ENCODE assay signal across 10 cellular contexts in genomic region chr13:97659602-97660001, GRCh38.
DNase-seq lines count a peak whose midpoint lies in the region; ATAC-seq and TF ChIP-seq lines count a peak whose summit lies in the region.
"Had no signal": no experiment of that assay in that cellular context is flagged by ENCODE, and none has a peak within 500 bp of the region (broad histone marks: within the 10 kb centered on the region; RNA-seq: fewer than 3 reads in every experiment).

No MANE protein-coding gene starts in this region.

- peaks cover under 1% of the 10 kb centered on the region for H3K27me3 Mint-ChIP-seq in endothelial cell (ENCODE audit: unreplicated experiment)

- no peaks in the 10 kb centered on the region for H3K9me3 Mint-ChIP-seq in endothelial cell (ENCODE audit: unreplicated experiment)
- H3K9me3 Mint-ChIP-seq: T-cell had no signal

- no peak overlapping the region for H2BK120ac ChIP-seq in neuronal stem cell (ENCODE audit: low read depth, low read length)

- H2AFZ ChIP-seq in Loucy (ENCODE audit: low read length) (no peak overlapping the region), neuronal stem cell (ENCODE audit: low read length) (no peak overlapping the region)

- no peak overlapping the region for H3K23ac ChIP-seq in neuronal stem cell (ENCODE audit: low read depth, low read length, poor library complexity)

- no peak overlapping the region for H4K91ac ChIP-seq in neuronal stem cell (ENCODE audit: low read depth, low read length, poor library complexity)

- H3K27ac ChIP-seq in neuronal stem cell (replicated peaks; ENCODE audit: low read length) = no peak overlapping the region
- H3K27ac ChIP-seq: body of pancreas had no signal

- H3K9ac ChIP-seq in Loucy (ENCODE audit: low read depth, low read length, poor library complexity, severe bottlenecking) = no peak overlapping the region
- H3K9ac ChIP-seq in neuronal stem cell (ENCODE audit: low read depth, low read length, poor library complexity) = no peak overlapping the region

- H3K9me2 ChIP-seq in Loucy (replicated peaks; ENCODE audit: low read depth, low read length) = no peaks in the 10 kb centered on the region

- no peak overlapping the region for H2BK12ac ChIP-seq in neuronal stem cell (ENCODE audit: low read length)

- no peak overlapping the region for H2BK5ac ChIP-seq in neuronal stem cell (ENCODE audit: low read length)

- no CpG with 5 or more reads among the region's 4 CpGs for WGBS in neuronal stem cell (ENCODE audit: extremely low coverage in 2 of 2, insufficient read length in 2 of 2, insufficient replicate concordance in 1 of 2), 2 donors

- no peak overlapping the region for H3K18ac ChIP-seq in neuronal stem cell (ENCODE audit: low read length)

- H3K36me3 ChIP-seq in GM06990 (ENCODE audit: control insufficient read depth, insufficient read depth, low read length) = no peaks in the 10 kb centered on the region
- H3K36me3 ChIP-seq in Loucy (ENCODE audit: insufficient read depth, low read length) = no peaks in the 10 kb centered on the region
- no peaks in the 10 kb centered on the region for H3K36me3 ChIP-seq in neuronal stem cell (replicated peaks in 1 of 2; ENCODE audit: control insufficient read depth in 2 of 2, insufficient read depth in 2 of 2, low read length in 2 of 2)

- H3K36me3 Mint-ChIP-seq in endothelial cell (ENCODE audit: low read depth, unreplicated experiment) = no peaks in the 10 kb centered on the region
- H3K36me3 Mint-ChIP-seq: T-cell had no signal

- DNase-seq in GM06990 (ENCODE audit: extremely low read depth, insufficient read length) (no peak), endothelial cell (ENCODE audit: low spot score) (peak; percentile 46), neuronal stem cell (ENCODE audit: low spot score) (peak; percentile 23), NCI-H2081 treated with DMSO at 0.1 percent for 48 hours (lab: John Stamatoyannopoulos, UW) (no peak)
- DNase-seq in stimulated activated CD4-positive, alpha-beta T cell treated with anti-CD3 and anti-CD28 coated beads, Interleukin-12 subunit alpha, Interleukin-12 subunit beta, amount 100 ng/mL, for 4 hours = no peak

- H3K79me1 ChIP-seq in neuronal stem cell (ENCODE audit: low read depth, low read length) = no peaks in the 10 kb centered on the region

- no peaks in the 10 kb centered on the region for H3K4me1 ChIP-seq in Loucy (ENCODE audit: insufficient read depth, low read length, poor library complexity, severe bottlenecking)
- H3K4me1 ChIP-seq in neuronal stem cell (ENCODE audit: control insufficient read depth in 2 of 2, insufficient read depth in 1 of 2, low read depth in 1 of 2, low read length in 2 of 2) = no peaks in the 10 kb centered on the region
- H3K4me1 ChIP-seq: body of pancreas had no signal

- no peak overlapping the region for H3K4me2 ChIP-seq in Loucy (ENCODE audit: low read depth, low read length, poor library complexity, severe bottlenecking)
- no peak overlapping the region for H3K4me2 ChIP-seq in neuronal stem cell (ENCODE audit: insufficient read depth, low read length, poor library complexity, severe bottlenecking)

- H3K9me3 ChIP-seq in Loucy (ENCODE audit: insufficient read depth, low read depth, low read length) (no peaks in the 10 kb centered on the region), neuronal stem cell (replicated peaks in 1 of 2; ENCODE audit: control insufficient read depth in 2 of 2, insufficient read depth in 1 of 2, low read depth in 1 of 2, low read length in 2 of 2) (no peaks in the 10 kb centered on the region)
- H3K9me3 ChIP-seq: body of pancreas had no signal

- TF ChIP-seq CTCF in GM06990 (IDR thresholded peaks at IDR 0.05; ENCODE audit: insufficient read depth, low read length, poor library complexity, severe bottlenecking) (peak; percentile 35), Loucy (conservative IDR thresholded peaks at IDR 0.05; ENCODE audit: low read length) (peak; percentile 33), endothelial cell (IDR thresholded peaks at IDR 0.05; ENCODE audit: unreplicated experiment) (no peak)

- peak overlapping the region; percentile 72 for H3K27ac Mint-ChIP-seq in endothelial cell (ENCODE audit: unreplicated experiment)
- H3K27ac Mint-ChIP-seq: T-cell had no signal

- no peak overlapping the region for H3K4ac ChIP-seq in neuronal stem cell (ENCODE audit: low read length)

- no peaks in the 10 kb centered on the region for H3K79me2 ChIP-seq in Loucy (ENCODE audit: insufficient read depth, low read length)

- H3K14ac ChIP-seq in neuronal stem cell (ENCODE audit: low read length) = no peak overlapping the region

- no peak overlapping the region for H2BK15ac ChIP-seq in neuronal stem cell (ENCODE audit: low read length)

- no peaks in the 10 kb centered on the region for H3F3A ChIP-seq in Loucy (ENCODE audit: low read depth)

- no peak overlapping the region for H3K4me3 ChIP-seq in GM06990 (replicated peaks; ENCODE audit: low read depth, low read length)
- H3K4me3 ChIP-seq in Loucy (ENCODE audit: low read length, poor library complexity, severe bottlenecking) = no peak overlapping the region
- H3K4me3 ChIP-seq in neuronal stem cell (ENCODE audit: low read length in 2 of 2) = no peak overlapping the region
- H3K4me3 ChIP-seq: body of pancreas had no signal

- H3K4me1 Mint-ChIP-seq in endothelial cell (ENCODE audit: unreplicated experiment) = peaks cover 49% of the 10 kb centered on the region
- H3K4me1 Mint-ChIP-seq: T-cell had no signal

- no peaks in the 10 kb centered on the region for H4K20me1 ChIP-seq in Loucy (ENCODE audit: insufficient read depth, low read length, poor library complexity, severe bottlenecking)

- H3K27me3 ChIP-seq in GM06990 (replicated peaks; ENCODE audit: control insufficient read depth, insufficient read depth, low read length) (no peaks in the 10 kb centered on the region), Loucy (ENCODE audit: insufficient read depth, low read length, poor library complexity, severe bottlenecking) (no peaks in the 10 kb centered on the region), neuronal stem cell (ENCODE audit: control insufficient read depth in 3 of 3, insufficient read depth in 3 of 3, low read depth in 1 of 3, low read length in 3 of 3) (no peaks in the 10 kb centered on the region)
- H3K27me3 ChIP-seq: body of pancreas had no signal

- ATAC-seq in GM18520 (IDR thresholded peaks at IDR 0.05; ENCODE audit: unreplicated experiment) = no peak
- no peak for ATAC-seq in GM21515 (IDR thresholded peaks at IDR 0.05; ENCODE audit: unreplicated experiment)
- ATAC-seq: body of pancreas, T-cell had no signal

- no peak overlapping the region for H2AK5ac ChIP-seq in neuronal stem cell (ENCODE audit: low read depth, low read length)

- H4K8ac ChIP-seq in neuronal stem cell (ENCODE audit: low read depth, low read length) = no peak overlapping the region

- no peak overlapping the region for H3K4me3 Mint-ChIP-seq in endothelial cell (ENCODE audit: unreplicated experiment)
- H3K4me3 Mint-ChIP-seq: T-cell had no signal

Comparison
In these comparisons a context has a peak if more than half of its experiments do, and no peak if none do; other contexts are left out.
1. DNase-seq: peak in endothelial cell (single experiment) and neuronal stem cell (single experiment); none in GM06990 (single experiment), stimulated activated CD4-positive, alpha-beta T cell treated with anti-CD3 and anti-CD28 coated beads, Interleukin-12 subunit alpha, Interleukin-12 subunit beta, amount 100 ng/mL, for 4 hours (single experiment) and NCI-H2081 treated with DMSO at 0.1 percent for 48 hours (single experiment).